Comparison of ENCODE assay signal across 8 cellular contexts in genomic region chr15:77959094-77959879, GRCh38.
A peak's percentile ranks its signal among the peaks of the same experiment; 100 is the strongest.
DNase-seq lines count a peak whose midpoint lies in the region; ATAC-seq and TF ChIP-seq lines count a peak whose summit lies in the region.

No MANE protein-coding gene starts in this region.

- H3K4me3 Mint-ChIP-seq in chondrocyte (ENCODE audit: unreplicated experiment) = peak overlapping the region; percentile 54

- H3K4me1 ChIP-seq in left lung = peaks cover 0 to 6% of the 10 kb centered on the region in 2 donors

- ATAC-seq in HG02642 (IDR thresholded peaks at IDR 0.05; ENCODE audit: poor library complexity, unreplicated experiment) (peak; percentile 76), left lung (peak; percentile 100), GM19397 (IDR thresholded peaks at IDR 0.05; ENCODE audit: unreplicated experiment) (no peak)

- H3K27ac ChIP-seq in left lung = no peak overlapping the region

- no peaks in the 10 kb centered on the region for H3K36me3 Mint-ChIP-seq in chondrocyte (ENCODE audit: low read depth)

- DNase-seq in GM03348 (ENCODE audit: low spot score) = peak; percentile 91
- peak; percentile 73 for DNase-seq in NCI-H2227 (lab: John Stamatoyannopoulos, UW; ENCODE audit: unreplicated experiment)
- DNase-seq in activated CD4-positive, alpha-beta T cell treated with anti-CD3 and anti-CD28 coated beads for 1 hour = peak; percentile 62
- no peak for DNase-seq in chondrocyte (ENCODE audit: low spot score)
- DNase-seq in left lung = peak; percentile 81 to 96
- peak; percentile 74 to 82 for DNase-seq in stimulated activated CD4-positive, alpha-beta T cell treated with anti-CD3 and anti-CD28 coated beads, Interleukin-2, amount 100 ng/mL, for 48 hours

- H3K27me3 ChIP-seq in left lung = no peaks in the 10 kb centered on the region

- TF ChIP-seq CTCF in chondrocyte (IDR thresholded peaks at IDR 0.05) = peak; percentile 95
- peak; percentile 96 for TF ChIP-seq CTCF in left lung (IDR thresholded peaks at IDR 0.05)

- peaks cover 3% of the 10 kb centered on the region for H3K27me3 Mint-ChIP-seq in chondrocyte (ENCODE audit: low read depth)

- no peaks in the 10 kb centered on the region for H3K9me3 Mint-ChIP-seq in chondrocyte (ENCODE audit: low read depth)

- intact Hi-C loops in left lung (cut with DNase I) = no loop called here

- no peaks in the 10 kb centered on the region for H3K9me3 ChIP-seq in left lung

- H3K36me3 ChIP-seq in left lung = no peaks in the 10 kb centered on the region

- H3K4me3 ChIP-seq in left lung = peak overlapping the region in 1 of 2 donors; percentile 16

- no peaks in the 10 kb centered on the region for H3K4me1 Mint-ChIP-seq in chondrocyte (ENCODE audit: low read depth)

- no peak overlapping the region for H3K27ac Mint-ChIP-seq in chondrocyte (ENCODE audit: unreplicated experiment)
